8 cellular contexts compared by ENCODE assay signal in the genomic region with DNA sequence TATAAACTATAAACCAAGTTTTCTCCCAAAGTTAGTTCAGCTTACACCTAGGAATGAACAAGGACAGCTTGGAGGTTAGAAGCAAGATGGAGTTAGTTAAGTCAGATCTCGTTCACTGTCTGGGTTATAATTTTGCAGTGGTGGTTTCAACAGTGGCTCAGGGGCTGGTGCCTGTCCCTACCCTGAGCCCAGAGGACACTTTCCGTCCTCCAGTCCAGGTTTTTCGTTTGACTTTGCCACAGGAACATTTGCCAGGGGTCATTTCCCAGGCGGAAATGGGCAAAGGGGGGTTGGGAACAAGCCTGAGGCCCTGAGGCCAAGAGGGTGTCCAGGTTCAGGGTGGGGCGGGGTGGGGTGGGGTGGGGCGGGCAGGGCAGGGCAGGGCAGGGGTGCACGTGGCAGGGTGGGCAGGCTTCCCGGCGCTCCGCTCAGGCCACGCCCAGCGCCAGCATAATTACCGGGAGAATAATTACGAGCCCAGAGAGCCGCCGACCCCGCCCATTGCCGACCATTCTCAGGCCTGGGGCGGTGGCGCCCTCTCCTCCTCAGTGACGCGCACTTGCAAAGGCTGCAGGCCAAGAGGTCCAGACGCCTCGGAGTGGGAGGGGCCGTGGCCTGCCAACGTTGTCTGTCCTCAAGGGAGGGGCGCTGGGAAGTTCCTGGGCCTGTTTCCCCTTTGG.
DNase-seq lines count a peak whose midpoint lies in the region; ATAC-seq, FAIRE-seq and TF ChIP-seq lines count a peak whose summit lies in the region.

No MANE protein-coding gene starts in this region.

- peaks cover 0 to 2% of the 10 kb centered on the region in 2 donors for H3K36me3 Mint-ChIP-seq in activated T-cell treated with anti-CD3 and anti-CD28 coated beads, Interleukin-2, amount 50 U/mL, for 72 hours (ENCODE audit: insufficient read depth in 2 of 2)

- intact Hi-C loops in body of pancreas (cut with DNase I) = no loop called here

- no peaks in the 10 kb centered on the region for H3K27me3 ChIP-seq in body of pancreas
- H3K27me3 ChIP-seq in small intestine (ENCODE audit: control insufficient read depth in 2 of 2, insufficient read depth in 2 of 2, low read length in 2 of 2) = no peaks in the 10 kb centered on the region

- no peak overlapping the region for H3K4me3 Mint-ChIP-seq in activated T-cell treated with anti-CD3 and anti-CD28 coated beads, Interleukin-2, amount 50 U/mL, for 72 hours

- H3K36me3 ChIP-seq in body of pancreas (replicated peaks in 1 of 2; ENCODE audit: insufficient read depth in 1 of 2, low read depth in 2 of 2) = no peaks in the 10 kb centered on the region
- no peaks in the 10 kb centered on the region for H3K36me3 ChIP-seq in small intestine (ENCODE audit: control insufficient read depth in 2 of 2, insufficient read depth in 2 of 2, low read length in 2 of 2)

- FAIRE-seq in small intestine (lab: Jason Lieb, UNC) = no peak

- H3K4me1 Mint-ChIP-seq in activated T-cell treated with anti-CD3 and anti-CD28 coated beads, Interleukin-2, amount 50 U/mL, for 72 hours (ENCODE audit: low read depth) = peaks cover 71% of the 10 kb centered on the region

- no peak overlapping the region for H3K27ac Mint-ChIP-seq in activated T-cell treated with anti-CD3 and anti-CD28 coated beads, Interleukin-2, amount 50 U/mL, for 72 hours

- in situ Hi-C loops in G401 (cut with HindIII; ENCODE audit: low sequenced_read_pairs) = no loop called here

- peak in 3 of 7 experiments; percentile 3 to 61 (median 14) for TF ChIP-seq CTCF in body of pancreas (IDR thresholded peaks at IDR 0.05)

- no peak overlapping the region for H3K4me3 ChIP-seq in body of pancreas
- no peak overlapping the region for H3K4me3 ChIP-seq in small intestine (ENCODE audit: low read depth in 1 of 2, low read length in 2 of 2)

- H3K27ac ChIP-seq in body of pancreas = peak overlapping the region; percentile 18 to 77 (median 70)
- H3K27ac ChIP-seq in small intestine (ENCODE audit: low read depth in 1 of 2, low read length in 1 of 2) = peak overlapping the region; percentile 84 to 90

- no peaks in the 10 kb centered on the region for H3K9me3 ChIP-seq in body of pancreas
- no peaks in the 10 kb centered on the region for H3K9me3 ChIP-seq in small intestine (ENCODE audit: control insufficient read depth, low read depth)

- no peaks in the 10 kb centered on the region for H3K9me3 Mint-ChIP-seq in activated T-cell treated with anti-CD3 and anti-CD28 coated beads, Interleukin-2, amount 50 U/mL, for 72 hours

- TF ChIP-seq POLR2A in body of pancreas (IDR thresholded peaks at IDR 0.05) = peak in 2 of 3 donors; percentile 26 to 28

- H3K4me1 ChIP-seq in body of pancreas = peaks cover 32% of the 10 kb centered on the region
- H3K4me1 ChIP-seq in small intestine (ENCODE audit: control insufficient read depth in 2 of 2, insufficient read depth in 1 of 2, low read depth in 1 of 2, low read length in 1 of 2) = peaks cover 9 to 12% of the 10 kb centered on the region in 2 donors

- DNase-seq in G401 (ENCODE audit: low spot score) (peak; percentile 73), NCI-H2029 (lab: John Stamatoyannopoulos, UW) (peak; percentile 59), body of pancreas (peak; percentile 93 to 98 (median 94)), iPS-NIHi7 (ENCODE audit: extremely low spot score) (peak; percentile 95), small intestine (peak; percentile 98)
- no peak for DNase-seq in activated naive CD4-positive, alpha-beta T cell (lab: John Stamatoyannopoulos, UW)
- no peak for DNase-seq in activated T-cell treated with anti-CD3 and anti-CD28 coated beads, Interleukin-2, amount 50 U/mL, for 72 hours
- no peak for DNase-seq in activated CD4-positive, alpha-beta T cell treated with anti-CD3 and anti-CD28 coated beads for 48 hours

- H3K27me3 Mint-ChIP-seq in activated T-cell treated with anti-CD3 and anti-CD28 coated beads, Interleukin-2, amount 50 U/mL, for 72 hours (ENCODE audit: low read depth) = no peaks in the 10 kb centered on the region

- ATAC-seq in body of pancreas = peak; percentile 83
- ATAC-seq in activated T-cell treated with anti-CD3 and anti-CD28 coated beads, Interleukin-2, amount 50 U/mL, for 72 hours (replicated peaks in 1 of 2) = no peak

- WGBS in body of pancreas, 2 donors = 11 to 12% methylated on average over 4 to 16 of the region's 27 CpGs
- WGBS in small intestine, 3 donors = 9 to 29% (median 17%) methylated on average over 22 to 27 of the region's 27 CpGs

Comparison
In these comparisons a context has a peak if more than half of its experiments do, and no peak if none do; other contexts are left out.
1. DNase-seq: peak in G401 (single experiment), NCI-H2029 (single experiment), body of pancreas (4 of 4), iPS-NIHi7 (single experiment) and small intestine (single experiment); none in activated naive CD4-positive, alpha-beta T cell (0 of 4), activated T-cell treated with anti-CD3 and anti-CD28 coated beads, Interleukin-2, amount 50 U/mL, for 72 hours (0 of 2) and activated CD4-positive, alpha-beta T cell treated with anti-CD3 and anti-CD28 coated beads for 48 hours (single experiment).